ENCODE assay signal across 18 cellular contexts in genomic region chr6:83019741-83020140, GRCh38. TPM values are rescaled to one million over a fixed set of nuclear protein-coding genes. Genes with fewer than 3 reads are reported as not detected.
DNase-seq lines count a peak whose midpoint lies in the region; FAIRE-seq lines count a peak whose summit lies in the region.
"Had no signal": no experiment of that assay in that cellular context is flagged by ENCODE, and none has a peak within 500 bp of the region (broad histone marks: within the 10 kb centered on the region; RNA-seq: fewer than 3 reads in every experiment).

No MANE protein-coding gene starts in this region.

- DNase-seq in COLO668 (lab: John Stamatoyannopoulos, UW; ENCODE audit: unreplicated experiment) (peak; percentile 31), HTR-8/SVneo (ENCODE audit: insufficient read length, low spot score) (no peak), NCI-H510A (lab: John Stamatoyannopoulos, UW) (peak; percentile 12), myocyte (ENCODE audit: low read depth) (peak; percentile 78), NCI-H226 (no peak), DMS153 treated with DMSO at 0.1 percent for 48 hours (lab: John Stamatoyannopoulos, UW; ENCODE audit: unreplicated experiment) (no peak)
- no peak for DNase-seq in activated T-helper 2 cell treated with anti-CD3 and anti-CD28 coated beads, Interferon-gamma antibody, Interleukin-2, Interleukin-4, amounts not matched to agents 10 μg/mL and 5 μg/mL and 100 μg/mL, durations not matched to agents 14 hours and 24 hours and 36 hours (ENCODE audit: low spot score)
- DNase-seq: GM23248, H9, HFFc6, Kasumi-1, MG63, NCI-H1436 treated with DMSO at 0.1 percent for 48 hours, NCI-H2081 treated with DMSO at 0.1 percent for 48 hours, NCI-H446 treated with DMSO at 0.1 percent for 48 hours had no signal

- peaks cover 3% of the 10 kb centered on the region for H3K9me3 Mint-ChIP-seq in activated T-helper 2 cell treated with anti-CD3 and anti-CD28 coated beads, Interferon-gamma antibody, Interleukin-2, Interleukin-4, amounts not matched to agents 10 μg/mL and 5 μg/mL and 100 μg/mL, durations not matched to agents 14 hours and 24 hours and 36 hours

- no peaks in the 10 kb centered on the region for H3K4me1 Mint-ChIP-seq in activated T-helper 2 cell treated with anti-CD3 and anti-CD28 coated beads, Interferon-gamma antibody, Interleukin-2, Interleukin-4, amounts not matched to agents 10 μg/mL and 5 μg/mL and 100 μg/mL, durations not matched to agents 14 hours and 24 hours and 36 hours (ENCODE audit: low read depth)
- H3K4me1 Mint-ChIP-seq: CD14-positive monocyte, H9 had no signal

- H3K4me3 Mint-ChIP-seq in activated T-helper 2 cell treated with anti-CD3 and anti-CD28 coated beads, Interferon-gamma antibody, Interleukin-2, Interleukin-4, amounts not matched to agents 10 μg/mL and 5 μg/mL and 100 μg/mL, durations not matched to agents 14 hours and 24 hours and 36 hours (ENCODE audit: low read depth): no peak overlapping the region
- H3K4me3 Mint-ChIP-seq: CD14-positive monocyte, H9, HFFc6 had no signal

- no peaks in the 10 kb centered on the region for H3K27me3 Mint-ChIP-seq in activated T-helper 2 cell treated with anti-CD3 and anti-CD28 coated beads, Interferon-gamma antibody, Interleukin-2, Interleukin-4, amounts not matched to agents 10 μg/mL and 5 μg/mL and 100 μg/mL, durations not matched to agents 14 hours and 24 hours and 36 hours (ENCODE audit: low read depth)

- intact Hi-C loops in activated T-helper 2 cell treated with anti-CD3 and anti-CD28 coated beads, Interferon-gamma antibody, Interleukin-2, Interleukin-4, amounts not matched to agents 10 μg/mL and 5 μg/mL and 100 μg/mL, durations not matched to agents 14 hours and 24 hours and 36 hours (cut with micrococcal nuclease): no loop called here

- H3K36me3 Mint-ChIP-seq in activated T-helper 2 cell treated with anti-CD3 and anti-CD28 coated beads, Interferon-gamma antibody, Interleukin-2, Interleukin-4, amounts not matched to agents 10 μg/mL and 5 μg/mL and 100 μg/mL, durations not matched to agents 14 hours and 24 hours and 36 hours (ENCODE audit: low read depth): peaks cover 39% of the 10 kb centered on the region

- peak; percentile 20 for FAIRE-seq in HTR-8/SVneo (lab: Jason Lieb, UNC)
- FAIRE-seq: A204.1, GM12891 had no signal

- no peak overlapping the region for H3K27ac Mint-ChIP-seq in activated T-helper 2 cell treated with anti-CD3 and anti-CD28 coated beads, Interferon-gamma antibody, Interleukin-2, Interleukin-4, amounts not matched to agents 10 μg/mL and 5 μg/mL and 100 μg/mL, durations not matched to agents 14 hours and 24 hours and 36 hours
- H3K27ac Mint-ChIP-seq: CD14-positive monocyte, H9, HFFc6 had no signal

RNA-seq across cellular contexts. Expression of gene UBE3D, which starts 45.9 kb away (rescaled TPM):
- total RNA-seq in myocyte: 5.0 and 6.2 TPM in 2 replicates
- polyA plus RNA-seq in myocyte (2012): 3.2 TPM
- total RNA-seq in activated T-helper 2 cell treated with anti-CD3 and anti-CD28 coated beads, Interferon-gamma antibody, Interleukin-2, Interleukin-4, amounts not matched to agents 10 μg/mL and 5 μg/mL and 100 μg/mL, durations not matched to agents 14 hours and 24 hours and 36 hours: 6.9 and 7.1 TPM in 2 replicates

RNA-seq across cellular contexts. Expression of gene DOP1A, which starts 47.7 kb away (rescaled TPM):
- total RNA-seq in myocyte: 31.6 and 38.3 TPM in 2 replicates
- polyA plus RNA-seq in myocyte (2012): 5.6 TPM
- total RNA-seq in activated T-helper 2 cell treated with anti-CD3 and anti-CD28 coated beads, Interferon-gamma antibody, Interleukin-2, Interleukin-4, amounts not matched to agents 10 μg/mL and 5 μg/mL and 100 μg/mL, durations not matched to agents 14 hours and 24 hours and 36 hours: 6.5 and 7.5 TPM in 2 replicates

Comparison
In these comparisons a context has a peak if more than half of its experiments do, and no peak if none do; other contexts are left out.
1. DNase-seq: peak in COLO668 (single experiment), NCI-H510A (single experiment) and myocyte (single experiment); none in HTR-8/SVneo (single experiment), NCI-H226 (single experiment), activated T-helper 2 cell treated with anti-CD3 and anti-CD28 coated beads, Interferon-gamma antibody, Interleukin-2, Interleukin-4, amounts not matched to agents 10 μg/mL and 5 μg/mL and 100 μg/mL, durations not matched to agents 14 hours and 24 hours and 36 hours (single experiment) and DMS153 treated with DMSO at 0.1 percent for 48 hours (single experiment).